In genomic region chr16:88936008-88936912, GRCh38 we compare ENCODE assay signal across 2 cellular contexts.
TF ChIP-seq lines count a peak whose summit lies in the region.

No MANE protein-coding gene starts in this region.

TF ChIP-seq in IMR-90, 13 proteins besides CTCF, POLR2A, EP300 and RAD21:
- TF ChIP-seq MAZ (IDR thresholded peaks at IDR 0.05; ENCODE audit: borderline replicate concordance, low read depth, low read length) (no peak), MXI1 (IDR thresholded peaks at IDR 0.05; ENCODE audit: borderline replicate concordance, low read depth, low read length) (no peak), CHD1 (IDR thresholded peaks at IDR 0.05; ENCODE audit: low read depth, low read length) (no peak), CEBPB (IDR thresholded peaks at IDR 0.05; ENCODE audit: low read depth, low read length) (no peak), FOS (IDR thresholded peaks at IDR 0.05; ENCODE audit: low read depth, low read length) (no peak), MAFK (IDR thresholded peaks at IDR 0.05; ENCODE audit: low read depth, low read length) (no peak), USF2 (IDR thresholded peaks at IDR 0.05; ENCODE audit: low read depth, low read length) (no peak), ELK1 (IDR thresholded peaks at IDR 0.05; ENCODE audit: borderline replicate concordance, low read depth, low read length) (no peak), NFE2L2 (IDR thresholded peaks at IDR 0.05; ENCODE audit: low read depth, low read length) (no peak), SMC3 (IDR thresholded peaks at IDR 0.05; ENCODE audit: low read depth, low read length) (no peak), RFX5 (IDR thresholded peaks at IDR 0.05; ENCODE audit: low read depth, low read length) (no peak), RCOR1 (IDR thresholded peaks at IDR 0.05; ENCODE audit: insufficient replicate concordance, low read length) (no peak), BHLHE40 (IDR thresholded peaks at IDR 0.05; ENCODE audit: low read depth, low read length) (no peak)

TF ChIP-seq in GM12878, 131 proteins besides CTCF, POLR2A, EP300 and RAD21:
- TF ChIP-seq MXI1 (IDR thresholded peaks at IDR 0.05; ENCODE audit: low read depth, low read length) (no peak), IRF5 (IDR thresholded peaks at IDR 0.05; ENCODE audit: borderline replicate concordance) (no peak), JUNB (IDR thresholded peaks at IDR 0.05) (no peak), PML (IDR thresholded peaks at IDR 0.05; ENCODE audit: low read length) (no peak), RUNX3 (IDR thresholded peaks at IDR 0.05; ENCODE audit: low read length) (peak; percentile 12; the same call in 1 of the 2 replicates), IKZF1 (conservative IDR thresholded peaks at IDR 0.05) (peak; percentile 26; the same call in 1 of the 2 replicates), NFXL1 (IDR thresholded peaks at IDR 0.05; ENCODE audit: borderline replicate concordance) (no peak), NR2F1 (conservative IDR thresholded peaks at IDR 0.05) (0 out of 2 replicates have a peak, but pooled peaks have one; percentile 11), E4F1 (IDR thresholded peaks at IDR 0.05; ENCODE audit: borderline replicate concordance, partially characterized antibody) (no peak), SIX5 (IDR thresholded peaks at IDR 0.05; ENCODE audit: low read depth, low read length, severe bottlenecking) (no peak), CBX3 (IDR thresholded peaks at IDR 0.05; ENCODE audit: borderline replicate concordance, low read depth) (no peak), SMC3 (IDR thresholded peaks at IDR 0.05; ENCODE audit: borderline replicate concordance, low read length) (peak; percentile 40; the same call in 1 of the 2 replicates), YBX1 (IDR thresholded peaks at IDR 0.05) (no peak), ZNF592 (IDR thresholded peaks at IDR 0.05) (no peak), STAT3 (IDR thresholded peaks at IDR 0.05; ENCODE audit: low read depth, low read length) (no peak), BMI1 (IDR thresholded peaks at IDR 0.05; ENCODE audit: borderline replicate concordance) (no peak), MAX (IDR thresholded peaks at IDR 0.05; ENCODE audit: low read depth, low read length) (0 out of 2 replicates have a peak, but pooled peaks have one; percentile 31), NRF1 (conservative IDR thresholded peaks at IDR 0.05; ENCODE audit: low read depth, low read length) (no peak), EED (IDR thresholded peaks at IDR 0.05; ENCODE audit: low read depth) (0 out of 2 replicates have a peak, but pooled peaks have one; percentile 49), SPI1 (IDR thresholded peaks at IDR 0.05; ENCODE audit: borderline replicate concordance, insufficient read depth, low read depth, low read length) (peak; percentile 85; the same call in 1 of the 2 replicates)
TF ChIP-seq in GM12878: peak in this region for 7.
